In the genomic region with DNA sequence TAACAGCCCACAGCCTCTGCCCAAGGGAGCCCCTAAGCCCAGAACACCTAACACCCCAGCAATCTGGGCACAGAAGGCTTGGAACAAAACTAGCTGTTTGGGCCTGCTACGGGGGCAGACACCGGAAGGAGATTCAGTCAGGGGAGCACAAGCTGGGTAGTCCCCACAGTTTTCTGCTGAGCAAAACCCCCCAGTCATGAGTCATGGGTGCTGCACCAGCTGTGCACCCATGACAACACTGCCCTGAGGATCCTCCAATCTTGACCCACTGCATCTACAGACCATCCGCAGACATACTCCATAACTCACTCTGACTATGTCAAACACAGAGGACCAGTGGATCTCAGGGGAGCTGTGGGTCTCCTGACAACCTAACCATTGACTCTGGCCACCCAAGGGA, we compare ENCODE assay signal across 14 cellular contexts.
A peak's percentile ranks its signal among the peaks of the same experiment; 100 is the strongest.
DNase-seq lines count a peak whose midpoint lies in the region; ATAC-seq and TF ChIP-seq lines count a peak whose summit lies in the region.
"Had no signal": no experiment of that assay in that cellular context is flagged by ENCODE, and none has a peak within 500 bp of the region (broad histone marks: within the 10 kb centered on the region; RNA-seq: fewer than 3 reads in every experiment).

No MANE protein-coding gene starts in this region.

- no peaks in the 10 kb centered on the region for H3K36me3 Mint-ChIP-seq in activated naive CD8-positive, alpha-beta T cell treated with anti-CD3 and anti-CD28 coated beads, Interleukin-2, amount 50 U/mL, for 24 hours (ENCODE audit: low read depth)
- H3K36me3 Mint-ChIP-seq in activated naive CD8-positive, alpha-beta T cell treated with anti-CD3 and anti-CD28 coated beads for 36 hours = no peaks in the 10 kb centered on the region
- H3K36me3 Mint-ChIP-seq: type B pancreatic cell had no signal

- DNase-seq in activated naive CD8-positive, alpha-beta T cell treated with anti-CD3 and anti-CD28 coated beads, Interleukin-2, amount 50 U/mL, for 24 hours = no peak
- no peak for DNase-seq in activated naive CD8-positive, alpha-beta T cell treated with anti-CD3 and anti-CD28 coated beads for 36 hours
- DNase-seq in hepatocyte (ENCODE audit: low spot score) (no peak), NCI-H2107 treated with DMSO at 0.1 percent for 48 hours (lab: John Stamatoyannopoulos, UW; ENCODE audit: unreplicated experiment) (no peak)
- DNase-seq: NCI-H1436 treated with DMSO at 0.1 percent for 48 hours, NCI-H345 had no signal

- no peaks in the 10 kb centered on the region for H3K79me2 ChIP-seq in hepatocyte

- no peaks in the 10 kb centered on the region for H3K9me2 ChIP-seq in hepatocyte (replicated peaks; ENCODE audit: insufficient read depth)

- peaks cover 29% of the 10 kb centered on the region for H3K27me3 Mint-ChIP-seq in activated naive CD8-positive, alpha-beta T cell treated with anti-CD3 and anti-CD28 coated beads, Interleukin-2, amount 50 U/mL, for 24 hours
- peaks cover 41% of the 10 kb centered on the region for H3K27me3 Mint-ChIP-seq in activated naive CD8-positive, alpha-beta T cell treated with anti-CD3 and anti-CD28 coated beads for 36 hours
- H3K27me3 Mint-ChIP-seq: type B pancreatic cell had no signal

- WGBS in hepatocyte (ENCODE audit: low lambda C conversion rate, missing lambda C conversion rate) = 95% methylated on average over 3 of the region's 3 CpGs

- no peak for TF ChIP-seq CTCF in hepatocyte (IDR thresholded peaks at IDR 0.05; ENCODE audit: poor library complexity)

- H3K36me3 ChIP-seq in hepatocyte (replicated peaks; ENCODE audit: insufficient read depth, low read depth) = no peaks in the 10 kb centered on the region
- H3K36me3 ChIP-seq: BLaER1 had no signal

- no peaks in the 10 kb centered on the region for H3K9me3 Mint-ChIP-seq in activated naive CD8-positive, alpha-beta T cell treated with anti-CD3 and anti-CD28 coated beads, Interleukin-2, amount 50 U/mL, for 24 hours
- no peaks in the 10 kb centered on the region for H3K9me3 Mint-ChIP-seq in activated naive CD8-positive, alpha-beta T cell treated with anti-CD3 and anti-CD28 coated beads for 36 hours
- H3K9me3 Mint-ChIP-seq: type B pancreatic cell had no signal

- no peaks in the 10 kb centered on the region for H3K27me3 ChIP-seq in hepatocyte
- H3K27me3 ChIP-seq: BLaER1 had no signal

- H2AFZ ChIP-seq in hepatocyte = no peak overlapping the region

- peak; percentile 40 for ATAC-seq in activated naive CD8-positive, alpha-beta T cell treated with anti-CD3 and anti-CD28 coated beads, Interleukin-2, amount 50 U/mL, for 24 hours
- ATAC-seq in HG02759 (IDR thresholded peaks at IDR 0.05; ENCODE audit: unreplicated experiment) (peak; percentile 90), HG03442 (IDR thresholded peaks at IDR 0.05; ENCODE audit: unreplicated experiment) (peak; percentile 97), HG03175 (IDR thresholded peaks at IDR 0.05; ENCODE audit: unreplicated experiment) (no peak), GM19328 (IDR thresholded peaks at IDR 0.05; ENCODE audit: unreplicated experiment) (no peak)

- no peaks in the 10 kb centered on the region for H3K4me1 Mint-ChIP-seq in activated naive CD8-positive, alpha-beta T cell treated with anti-CD3 and anti-CD28 coated beads, Interleukin-2, amount 50 U/mL, for 24 hours
- no peaks in the 10 kb centered on the region for H3K4me1 Mint-ChIP-seq in activated naive CD8-positive, alpha-beta T cell treated with anti-CD3 and anti-CD28 coated beads for 36 hours

- H4K20me1 ChIP-seq in hepatocyte (ENCODE audit: insufficient read depth, poor library complexity, severe bottlenecking) = no peaks in the 10 kb centered on the region
- H4K20me1 ChIP-seq: BLaER1 had no signal

- no peaks in the 10 kb centered on the region for H3K4me1 ChIP-seq in hepatocyte (ENCODE audit: insufficient read depth)
- H3K4me1 ChIP-seq: BLaER1 had no signal

- no peak overlapping the region for H3K4me3 ChIP-seq in hepatocyte
- H3K4me3 ChIP-seq: BLaER1 had no signal

- H3K27ac Mint-ChIP-seq in activated naive CD8-positive, alpha-beta T cell treated with anti-CD3 and anti-CD28 coated beads, Interleukin-2, amount 50 U/mL, for 24 hours = no peak overlapping the region
- H3K27ac Mint-ChIP-seq in activated naive CD8-positive, alpha-beta T cell treated with anti-CD3 and anti-CD28 coated beads for 36 hours = no peak overlapping the region
- H3K27ac Mint-ChIP-seq: stimulated activated naive CD8-positive, alpha-beta T cell treated with anti-CD3 and anti-CD28 coated beads, Interleukin-15, Interleukin-2, amounts not matched to agents 100 ng/mL and 50 ng/mL, for 24 hours; type B pancreatic cell had no signal

- H3K4me2 ChIP-seq in hepatocyte = no peak overlapping the region
- H3K4me2 ChIP-seq: BLaER1 had no signal

- no peak overlapping the region for H3K4me3 Mint-ChIP-seq in activated naive CD8-positive, alpha-beta T cell treated with anti-CD3 and anti-CD28 coated beads, Interleukin-2, amount 50 U/mL, for 24 hours
- H3K4me3 Mint-ChIP-seq in activated naive CD8-positive, alpha-beta T cell treated with anti-CD3 and anti-CD28 coated beads for 36 hours = no peak overlapping the region
- H3K4me3 Mint-ChIP-seq: stimulated activated naive CD8-positive, alpha-beta T cell treated with anti-CD3 and anti-CD28 coated beads, Interleukin-15, Interleukin-2, amounts not matched to agents 100 ng/mL and 50 ng/mL, for 24 hours; type B pancreatic cell had no signal

- no peak overlapping the region for H3K27ac ChIP-seq in hepatocyte
- H3K27ac ChIP-seq: 22Rv1, BLaER1 had no signal

- no peaks in the 10 kb centered on the region for H3K9me3 ChIP-seq in hepatocyte (ENCODE audit: low read depth)

Comparison
In these comparisons a context has a peak if more than half of its experiments do, and no peak if none do; other contexts are left out.
1. ATAC-seq: peak in activated naive CD8-positive, alpha-beta T cell treated with anti-CD3 and anti-CD28 coated beads, Interleukin-2, amount 50 U/mL, for 24 hours (single experiment), HG02759 (single experiment) and HG03442 (single experiment); none in HG03175 (single experiment) and GM19328 (single experiment).